In genomic region chr1:147534386-147534785, GRCh38 we compare ENCODE assay signal across 17 cellular contexts. TPM values are rescaled to one million over a fixed set of nuclear protein-coding genes. Genes with fewer than 3 reads are reported as not detected.
DNase-seq lines count a peak whose midpoint lies in the region; ATAC-seq and TF ChIP-seq lines count a peak whose summit lies in the region.
"Had no signal": no experiment of that assay in that cellular context is flagged by ENCODE, and none has a peak within 500 bp of the region (broad histone marks: within the 10 kb centered on the region; RNA-seq: fewer than 3 reads in every experiment).

No MANE protein-coding gene starts in this region.

- no peak for TF ChIP-seq CTCF in body of pancreas (IDR thresholded peaks at IDR 0.05)

- H3K18ac ChIP-seq in neuronal stem cell (ENCODE audit: low read length): no peak overlapping the region

- intact Hi-C loops in body of pancreas (cut with DNase I): no loop called here
- intact Hi-C loops in naive thymus-derived CD4-positive, alpha-beta T cell (cut with micrococcal nuclease): no loop called here

- no peak overlapping the region for H3K14ac ChIP-seq in neuronal stem cell (ENCODE audit: low read length)

- no peaks in the 10 kb centered on the region for H3K27me3 Mint-ChIP-seq in naive thymus-derived CD4-positive, alpha-beta T cell
- H3K27me3 Mint-ChIP-seq: brain had no signal

- H3K27me3 ChIP-seq in MG63: no peaks in the 10 kb centered on the region
- no peaks in the 10 kb centered on the region for H3K27me3 ChIP-seq in body of pancreas
- H3K27me3 ChIP-seq in neuronal stem cell (ENCODE audit: control insufficient read depth in 3 of 3, insufficient read depth in 3 of 3, low read depth in 1 of 3, low read length in 3 of 3): no peaks in the 10 kb centered on the region
- no peaks in the 10 kb centered on the region for H3K27me3 ChIP-seq in naive thymus-derived CD4-positive, alpha-beta T cell (ENCODE audit: control insufficient read depth in 2 of 2, insufficient read depth in 2 of 2, low read length in 2 of 2)
- H3K27me3 ChIP-seq: heart right ventricle had no signal

- POLR2A ChIA-PET in naive thymus-derived CD4-positive, alpha-beta T cell (lab: Charles Lee): no interaction called here

- H3K9me3 ChIP-seq in MG63: no peaks in the 10 kb centered on the region; the same call in 1 of the 2 replicates
- H3K9me3 ChIP-seq in body of pancreas: no peaks in the 10 kb centered on the region
- no peaks in the 10 kb centered on the region for H3K9me3 ChIP-seq in neuronal stem cell (replicated peaks in 1 of 2; ENCODE audit: control insufficient read depth in 2 of 2, insufficient read depth in 1 of 2, low read depth in 1 of 2, low read length in 2 of 2)
- no peaks in the 10 kb centered on the region for H3K9me3 ChIP-seq in naive thymus-derived CD4-positive, alpha-beta T cell (ENCODE audit: control insufficient read depth in 2 of 3, low read length in 3 of 3)
- H3K9me3 ChIP-seq: heart right ventricle had no signal

- H3K36me3 Mint-ChIP-seq in naive thymus-derived CD4-positive, alpha-beta T cell: no peaks in the 10 kb centered on the region
- H3K36me3 Mint-ChIP-seq: brain had no signal

- H3K9me3 Mint-ChIP-seq in naive thymus-derived CD4-positive, alpha-beta T cell: no peaks in the 10 kb centered on the region
- H3K9me3 Mint-ChIP-seq: brain had no signal

- no peaks in the 10 kb centered on the region for H3K79me1 ChIP-seq in neuronal stem cell (ENCODE audit: low read depth, low read length)

- H3K27ac ChIP-seq in body of pancreas: no peak overlapping the region
- H3K27ac ChIP-seq in neuronal stem cell (replicated peaks; ENCODE audit: low read length): no peak overlapping the region
- no peak overlapping the region for H3K27ac ChIP-seq in naive thymus-derived CD4-positive, alpha-beta T cell (ENCODE audit: low read depth, low read length)
- H3K27ac ChIP-seq in caudate nucleus (ENCODE audit: low read depth, low read length): no peak overlapping the region

- CTCF ChIA-PET in naive thymus-derived CD4-positive, alpha-beta T cell (lab: Charles Lee): interaction anchor here (1.4 kb wide), 1 partner anchor 65 kb away, joined by 3 read pairs; no protein-coding TSS in a partner anchor

- no peak overlapping the region for H2AK5ac ChIP-seq in neuronal stem cell (ENCODE audit: low read depth, low read length)

- H4K91ac ChIP-seq in neuronal stem cell (ENCODE audit: low read depth, low read length, poor library complexity): no peak overlapping the region

- DNase-seq in EH (ENCODE audit: low read depth): peak; percentile 31
- peak; percentile 10 for DNase-seq in MG63
- DNase-seq in body of pancreas: peak in 3 of 4 donors; percentile 26 to 50 (median 33)
- no peak for DNase-seq in neuronal stem cell (ENCODE audit: low spot score)
- DNase-seq in naive thymus-derived CD4-positive, alpha-beta T cell: no peak
- DNase-seq in DMS79 (lab: John Stamatoyannopoulos, UW): no peak
- no peak for DNase-seq in caudate nucleus (lab: John Stamatoyannopoulos, UW)
- DNase-seq: activated CD4-positive, CD25-positive, alpha-beta regulatory T cell treated with anti-CD3 and anti-CD28 coated beads, Interleukin-2, amount 50 U/mL, for 72 hours; activated effector memory CD4-positive, alpha-beta T cell treated with anti-CD3 and anti-CD28 coated beads, Interleukin-2, amount 50 U/mL, for 16 hours; heart right ventricle; left cardiac atrium; NCI-H226; Right ventricle myocardium superior had no signal

- ATAC-seq in body of pancreas: peak; percentile 53
- ATAC-seq in naive thymus-derived CD4-positive, alpha-beta T cell: no peak
- no peak for ATAC-seq in HG03442 (IDR thresholded peaks at IDR 0.05; ENCODE audit: unreplicated experiment)
- ATAC-seq: left cardiac atrium had no signal

- no peak overlapping the region for H4K8ac ChIP-seq in neuronal stem cell (ENCODE audit: low read depth, low read length)

- H3K4me1 ChIP-seq in body of pancreas: peaks cover 4% of the 10 kb centered on the region
- peaks cover 4 to 14% of the 10 kb centered on the region in 2 donors for H3K4me1 ChIP-seq in neuronal stem cell (ENCODE audit: control insufficient read depth in 2 of 2, insufficient read depth in 1 of 2, low read depth in 1 of 2, low read length in 2 of 2)
- peaks cover 0 to 3% of the 10 kb centered on the region in 2 donors for H3K4me1 ChIP-seq in naive thymus-derived CD4-positive, alpha-beta T cell (ENCODE audit: control insufficient read depth in 2 of 2, insufficient read depth in 2 of 2, low read length in 2 of 2)

- H3K4me3 Mint-ChIP-seq in naive thymus-derived CD4-positive, alpha-beta T cell: no peak overlapping the region
- H3K4me3 Mint-ChIP-seq: B cell, brain had no signal

- H2BK5ac ChIP-seq in neuronal stem cell (ENCODE audit: low read length): no peak overlapping the region

- no peak overlapping the region for H2BK12ac ChIP-seq in neuronal stem cell (ENCODE audit: low read length)

- H3K36me3 ChIP-seq in MG63 (no peaks in the 10 kb centered on the region), body of pancreas (replicated peaks in 1 of 2; ENCODE audit: insufficient read depth in 1 of 2, low read depth in 2 of 2) (no peaks in the 10 kb centered on the region), neuronal stem cell (replicated peaks in 1 of 2; ENCODE audit: control insufficient read depth in 2 of 2, insufficient read depth in 2 of 2, low read length in 2 of 2) (no peaks in the 10 kb centered on the region)
- H3K36me3 ChIP-seq in naive thymus-derived CD4-positive, alpha-beta T cell (ENCODE audit: control insufficient read depth in 2 of 3, insufficient read depth in 3 of 3, low read length in 3 of 3): no peaks in the 10 kb centered on the region
- H3K36me3 ChIP-seq: heart right ventricle had no signal

- no peak overlapping the region for H3K23ac ChIP-seq in neuronal stem cell (ENCODE audit: low read depth, low read length, poor library complexity)

- no peak overlapping the region for H3K27ac Mint-ChIP-seq in naive thymus-derived CD4-positive, alpha-beta T cell
- H3K27ac Mint-ChIP-seq: B cell had no signal

- no peak overlapping the region for H3K4me2 ChIP-seq in neuronal stem cell (ENCODE audit: insufficient read depth, low read length, poor library complexity, severe bottlenecking)
- H3K4me2 ChIP-seq: smooth muscle cell had no signal

- H3K9ac ChIP-seq in neuronal stem cell (ENCODE audit: low read depth, low read length, poor library complexity): no peak overlapping the region

- H3K4me3 ChIP-seq in MG63 (no peak overlapping the region), body of pancreas (no peak overlapping the region), neuronal stem cell (ENCODE audit: low read length in 2 of 2) (no peak overlapping the region)
- no peak overlapping the region for H3K4me3 ChIP-seq in naive thymus-derived CD4-positive, alpha-beta T cell (ENCODE audit: low read length)
- H3K4me3 ChIP-seq: heart right ventricle, smooth muscle cell had no signal

- H2AFZ ChIP-seq in neuronal stem cell (ENCODE audit: low read length): peak overlapping the region; percentile 73

- no peak overlapping the region for H2BK120ac ChIP-seq in neuronal stem cell (ENCODE audit: low read depth, low read length)

- 29 to 34% methylated on average over 3 of the region's 3 CpGs for WGBS in body of pancreas, 2 donors
- WGBS in neuronal stem cell (ENCODE audit: extremely low coverage in 2 of 2, insufficient read length in 2 of 2, insufficient replicate concordance in 1 of 2), 2 donors: no CpG with 5 or more reads among the region's 3 CpGs

- H3K4me1 Mint-ChIP-seq in naive thymus-derived CD4-positive, alpha-beta T cell: peaks cover 0 to 5% (median 2%) of the 10 kb centered on the region in 7 donors
- H3K4me1 Mint-ChIP-seq: B cell had no signal

- no peak overlapping the region for H2BK15ac ChIP-seq in neuronal stem cell (ENCODE audit: low read length)

- no peak for TF ChIP-seq POLR2A in body of pancreas (IDR thresholded peaks at IDR 0.05)

- no peak overlapping the region for H3K4ac ChIP-seq in neuronal stem cell (ENCODE audit: low read length)

RNA-seq across cellular contexts. Expression of gene BCL9, which starts 6.9 kb away (rescaled TPM):
- 2.1 and 3.0 TPM in 2 replicates for total RNA-seq in MG63 (2014; rRNA removed; shearing (Covaris generic); ENCODE audit: low replicate concordance)
- total RNA-seq in body of pancreas: 1 to 10 TPM; 5.9 to 8.0 TPM
- 45.2 TPM for polyA plus RNA-seq in neuronal stem cell (2013, experiment 1 of 2)
- polyA plus RNA-seq in neuronal stem cell (2013, experiment 2 of 2): 43.6 TPM
- total RNA-seq in naive thymus-derived CD4-positive, alpha-beta T cell: 10 to 100 TPM; 13.8 to 21.2 (median 19.3) TPM
- 1 to 10 TPM; 6.8 to 9.6 TPM for polyA plus RNA-seq in naive thymus-derived CD4-positive, alpha-beta T cell

Comparison
In these comparisons a context has a peak if more than half of its experiments do, and no peak if none do; other contexts are left out.
1. DNase-seq: peak in EH (single experiment), MG63 (single experiment) and body of pancreas (3 of 4); none in neuronal stem cell (single experiment), naive thymus-derived CD4-positive, alpha-beta T cell (0 of 9), DMS79 (single experiment) and caudate nucleus (0 of 61).